ENCODE assay signal across 1 cellular context in genomic region chr3:124200336-124200901, GRCh38.
TF ChIP-seq lines count a peak whose summit lies in the region.

No MANE protein-coding gene starts in this region.

TF ChIP-seq in GM12878, 131 proteins besides CTCF, POLR2A, EP300 and RAD21:
- TF ChIP-seq PAX5 (IDR thresholded peaks at IDR 0.05; ENCODE audit: borderline replicate concordance, low read depth, low read length) = no peak
- peak; percentile 13 for TF ChIP-seq MEF2B (IDR thresholded peaks at IDR 0.05; ENCODE audit: partially characterized antibody, poor library complexity, severe bottlenecking)
